21 cellular contexts compared by ENCODE assay signal in the genomic region with DNA sequence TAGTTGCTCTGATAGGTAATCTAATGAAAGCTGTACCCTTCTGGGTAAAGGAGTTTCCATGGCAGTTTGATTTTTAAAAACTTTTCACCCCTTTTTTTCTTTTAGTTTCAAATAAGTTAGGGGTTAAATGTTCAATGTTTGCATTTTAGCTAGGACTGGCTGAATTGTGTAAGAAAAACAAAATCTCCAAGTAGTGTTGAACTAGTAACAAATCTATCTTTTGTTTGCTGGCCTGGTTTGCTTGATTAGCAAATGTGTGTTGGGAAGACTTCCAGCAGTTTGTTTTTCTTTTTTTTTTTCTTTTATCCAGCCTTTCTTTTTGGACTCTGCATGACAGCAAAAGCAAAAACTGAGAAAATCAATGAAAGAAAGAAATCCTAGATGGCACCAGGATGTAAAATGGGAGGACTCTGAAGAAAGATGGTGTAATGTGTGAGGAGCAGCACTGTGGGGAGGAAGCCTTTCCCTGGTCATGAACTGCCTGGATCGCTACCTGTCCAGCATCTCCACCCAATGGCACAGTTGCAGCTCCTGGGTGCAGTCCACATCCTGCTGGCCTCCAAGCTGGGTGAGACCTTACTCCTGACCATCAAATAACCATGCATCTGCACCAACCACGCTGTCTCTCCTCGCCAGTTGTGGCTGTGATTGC.
A peak's percentile ranks its signal among the peaks of the same experiment; 100 is the strongest.
DNase-seq lines count a peak whose midpoint lies in the region; ATAC-seq, FAIRE-seq and TF ChIP-seq lines count a peak whose summit lies in the region.
"Had no signal": no experiment of that assay in that cellular context is flagged by ENCODE, and none has a peak within 500 bp of the region (broad histone marks: within the 10 kb centered on the region; RNA-seq: fewer than 3 reads in every experiment).

No MANE protein-coding gene starts in this region.

- DNase-seq in D721Med (ENCODE audit: insufficient read length, low spot score) = no peak
- peak; percentile 57 for DNase-seq in left lobe of liver (ENCODE audit: low spot score)
- peak in 1 of 3 donors; percentile 60 for DNase-seq in right lobe of liver
- no peak for DNase-seq in stimulated activated CD4-positive, alpha-beta T cell treated with anti-CD3 and anti-CD28 coated beads, Interleukin-4, amount 100 ng/mL, for 1 hour
- DNase-seq in NCI-H2107 (lab: John Stamatoyannopoulos, UW) = no peak
- DNase-seq: Caco-2; CD4-positive, CD25-positive, alpha-beta regulatory T cell; CD8-positive, alpha-beta T cell; DMS 273 treated with DMSO at 0.1 percent for 48 hours; DMS79; EL; GDM1; GOT3; HFFc6 had no signal

- WGBS in right lobe of liver (ENCODE audit: insufficient coverage, low coverage, low lambda C conversion rate, missing lambda C conversion rate) = 27% methylated on average over 3 of the region's 3 CpGs

- no peaks in the 10 kb centered on the region for H3K36me3 ChIP-seq in right lobe of liver
- H3K36me3 ChIP-seq: BLaER1, HAP-1 had no signal

- TF ChIP-seq CTCF in D721Med (IDR thresholded peaks at IDR 0.05; ENCODE audit: insufficient read depth, missing control alignments) (no peak), right lobe of liver (IDR thresholded peaks at IDR 0.05) (no peak)

- no peaks in the 10 kb centered on the region for H3K27me3 ChIP-seq in right lobe of liver
- H3K27me3 ChIP-seq: BLaER1 had no signal

- no peak for TF ChIP-seq POLR2A in right lobe of liver (IDR thresholded peaks at IDR 0.05)

- no peaks in the 10 kb centered on the region for H3K9me3 ChIP-seq in right lobe of liver
- H3K9me3 ChIP-seq: Caco-2 had no signal

- ATAC-seq in left lobe of liver (peak; percentile 92), right lobe of liver (peak; percentile 72 to 90 (median 85)), HG03354 (IDR thresholded peaks at IDR 0.05; ENCODE audit: poor library complexity, severe bottlenecking, unreplicated experiment) (no peak)
- ATAC-seq: CD8-positive, alpha-beta T cell; GM12878 had no signal

- H3K4me3 ChIP-seq in right lobe of liver = no peak overlapping the region
- H3K4me3 ChIP-seq: BLaER1, GM12878, HAP-1 had no signal

- H3K27ac ChIP-seq in right lobe of liver = no peak overlapping the region
- H3K27ac ChIP-seq: 22Rv1, BLaER1, C4-2B had no signal

- H3K4me1 ChIP-seq in right lobe of liver = peaks cover 0 to 16% (median 3%) of the 10 kb centered on the region in 4 donors
- H3K4me1 ChIP-seq: BLaER1, Caco-2, HAP-1 had no signal

- FAIRE-seq in D721Med (lab: Jason Lieb, UNC) = peak; percentile 32
- FAIRE-seq: GM12878, H54 had no signal

- intact Hi-C loops in right lobe of liver (cut with DNase I) = no loop called here
